Comparison of ENCODE assay signal across 31 cellular contexts in the genomic region with DNA sequence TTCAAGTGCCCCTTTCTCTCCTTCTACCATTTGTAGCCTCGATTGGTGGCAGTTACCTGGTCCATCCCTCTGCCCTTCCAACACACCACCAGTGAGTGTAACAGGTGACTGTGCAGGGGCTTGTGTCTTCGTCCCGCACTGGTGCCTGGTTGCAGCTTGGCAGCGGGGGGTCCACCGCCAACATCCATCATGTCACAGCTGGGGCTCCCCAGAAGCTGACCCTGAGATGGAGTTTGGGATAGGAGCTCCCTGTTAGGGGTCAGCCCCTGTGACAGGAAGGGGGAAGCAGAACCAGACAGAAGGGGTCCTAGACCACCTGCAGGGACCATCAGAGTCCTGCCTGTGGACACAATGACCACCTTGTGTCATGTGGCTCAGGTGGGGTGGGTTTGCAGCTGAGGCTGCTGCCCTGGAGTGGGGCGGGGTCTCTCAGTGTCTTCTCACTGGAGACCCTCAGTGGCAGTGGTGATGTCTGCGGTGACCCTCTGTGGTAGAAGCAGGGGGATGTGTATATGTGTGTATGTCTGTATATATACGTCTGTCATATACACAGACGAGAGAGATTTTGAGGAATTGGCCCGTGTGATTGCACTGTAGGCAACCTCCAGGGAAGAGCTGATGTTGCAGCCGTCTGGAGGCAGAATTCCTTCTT. TPM values are rescaled to one million over a fixed set of nuclear protein-coding genes. Genes with fewer than 3 reads are reported as not detected.
DNase-seq lines count a peak whose midpoint lies in the region; ATAC-seq, FAIRE-seq and TF ChIP-seq lines count a peak whose summit lies in the region.
"Had no signal": no experiment of that assay in that cellular context is flagged by ENCODE, and none has a peak within 500 bp of the region (broad histone marks: within the 10 kb centered on the region; RNA-seq: fewer than 3 reads in every experiment).

No MANE protein-coding gene starts in this region.

- TF ChIP-seq CTCF in kidney (IDR thresholded peaks at IDR 0.05; ENCODE audit: borderline replicate concordance, extremely low read depth, insufficient read depth) (no peak), spleen (IDR thresholded peaks at IDR 0.05 in 8 of 11, conservative IDR thresholded peaks at IDR 0.05 in 3 of 11) (no peak)
- TF ChIP-seq CTCF in CD8-positive, alpha-beta T cell (IDR thresholded peaks at IDR 0.05) = no peak

- intact Hi-C loops in right cardiac atrium (cut with DNase I) = no loop called here
- intact Hi-C loops in left cardiac atrium (cut with DNase I) = no loop called here
- intact Hi-C loops in kidney (cut with DNase I) = no loop called here
- intact Hi-C loops in spleen (cut with DNase I; ENCODE audit: low total_unique reads) = no loop called here
- intact Hi-C loops in CD8-positive, alpha-beta T cell (cut with DNase I, micrococcal nuclease) = loop anchor here in 1 of 2 experiments (10.0 kb wide), 1 partner anchor 613 kb away; a partner anchor contains a TSS

- WGBS in right cardiac atrium = 85% methylated on average over 11 of the region's 11 CpGs
- WGBS in spleen, 5 donors = 84 to 90% (median 87%) methylated on average over 11 of the region's 11 CpGs

- no peaks in the 10 kb centered on the region for H3K27me3 Mint-ChIP-seq in activated naive CD8-positive, alpha-beta T cell treated with anti-CD3 and anti-CD28 coated beads, Interleukin-2, amount 50 U/mL, for 24 hours
- H3K27me3 Mint-ChIP-seq in CD8-positive, alpha-beta T cell (ENCODE audit: low read depth) = no peaks in the 10 kb centered on the region

- peak in 2 of 3 donors; percentile 22 to 47 for DNase-seq in right cardiac atrium
- DNase-seq in left cardiac atrium = no peak
- DNase-seq in activated naive CD8-positive, alpha-beta T cell treated with anti-CD3 and anti-CD28 coated beads, Interleukin-2, amount 50 U/mL, for 24 hours = no peak
- DNase-seq in kidney = peak; percentile 64
- peak; percentile 70 for DNase-seq in spleen
- DNase-seq in CD8-positive, alpha-beta T cell = no peak
- no peak for DNase-seq in GDM1 (lab: John Stamatoyannopoulos, UW)
- DNase-seq: activated gamma-delta T cell treated with Interleukin-2 at 50 U/mL for 16 hours; DMS 273 treated with DMSO at 0.1 percent for 48 hours; esophagus squamous epithelium; foreskin melanocyte; Karpas-422; left ventricle myocardium inferior; NCI-H446; NCI-H82; stimulated activated CD4-positive, alpha-beta T cell treated with anti-CD3 and anti-CD28 coated beads, Interleukin-15, amount 100 ng/mL, for 24 hours; stimulated activated naive CD4-positive, alpha-beta T cell treated with Interleukin-2 at 50 U/mL for 16 hours; T-cell had no signal

- H3K36me3 ChIP-seq in kidney (ENCODE audit: control insufficient read depth in 1 of 2, insufficient read depth in 2 of 2, low read length in 2 of 2) (no peaks in the 10 kb centered on the region), spleen (no peaks in the 10 kb centered on the region)
- H3K36me3 ChIP-seq in CD8-positive, alpha-beta T cell (ENCODE audit: insufficient read depth, low read length) = no peaks in the 10 kb centered on the region
- H3K36me3 ChIP-seq: breast epithelium, colonic mucosa, esophagus squamous epithelium, left ventricle myocardium inferior, thoracic aorta, vagina had no signal

- POLR2A ChIA-PET in CD8-positive, alpha-beta T cell (lab: Charles Lee) = no interaction called here

- H3K27me3 ChIP-seq in right cardiac atrium (ENCODE audit: control insufficient read depth, insufficient read depth) = no peaks in the 10 kb centered on the region
- H3K27me3 ChIP-seq in spleen (replicated peaks in 1 of 7) = peaks cover 0 to 7% (median 0%) of the 10 kb centered on the region in 7 donors
- H3K27me3 ChIP-seq in CD8-positive, alpha-beta T cell (ENCODE audit: insufficient read depth, low read length) = no peaks in the 10 kb centered on the region
- H3K27me3 ChIP-seq: breast epithelium, colonic mucosa, vagina had no signal

- ATAC-seq in right cardiac atrium (no peak), left cardiac atrium (no peak), HG03571 (IDR thresholded peaks at IDR 0.05; ENCODE audit: unreplicated experiment) (no peak)
- no peak for ATAC-seq in activated naive CD8-positive, alpha-beta T cell treated with anti-CD3 and anti-CD28 coated beads, Interleukin-2, amount 50 U/mL, for 24 hours
- no peak for ATAC-seq in CD8-positive, alpha-beta T cell
- ATAC-seq: activated CD4-positive, CD25-positive, alpha-beta regulatory T cell treated with anti-CD3 and anti-CD28 coated beads, Interleukin-2, amount 50 U/mL, for 24 hours; HepG2; sciatic nerve; T-cell had no signal

- no peaks in the 10 kb centered on the region for H3K9me3 Mint-ChIP-seq in activated naive CD8-positive, alpha-beta T cell treated with anti-CD3 and anti-CD28 coated beads, Interleukin-2, amount 50 U/mL, for 24 hours
- H3K9me3 Mint-ChIP-seq in CD8-positive, alpha-beta T cell = no peaks in the 10 kb centered on the region
- H3K9me3 Mint-ChIP-seq: CD4-positive, alpha-beta memory T cell; T-cell had no signal

- H3K4me3 ChIP-seq in right cardiac atrium (ENCODE audit: low read length) = no peak overlapping the region
- H3K4me3 ChIP-seq in kidney (ENCODE audit: low read length in 2 of 2) = no peak overlapping the region
- H3K4me3 ChIP-seq in spleen = no peak overlapping the region
- no peak overlapping the region for H3K4me3 ChIP-seq in CD8-positive, alpha-beta T cell (ENCODE audit: low read depth, low read length)
- H3K4me3 ChIP-seq: breast epithelium, colonic mucosa, esophagus squamous epithelium, left ventricle myocardium inferior, thoracic aorta, vagina had no signal

- H3K36me3 Mint-ChIP-seq in activated naive CD8-positive, alpha-beta T cell treated with anti-CD3 and anti-CD28 coated beads, Interleukin-2, amount 50 U/mL, for 24 hours (ENCODE audit: low read depth) = no peaks in the 10 kb centered on the region
- H3K36me3 Mint-ChIP-seq in CD8-positive, alpha-beta T cell = no peaks in the 10 kb centered on the region
- H3K36me3 Mint-ChIP-seq: CD4-positive, alpha-beta memory T cell; T-cell had no signal

- H3K9ac ChIP-seq in kidney (ENCODE audit: low read length in 2 of 2) = no peak overlapping the region

- H3K9me3 ChIP-seq in right cardiac atrium (ENCODE audit: control insufficient read depth, low read length) (no peaks in the 10 kb centered on the region), kidney (ENCODE audit: control insufficient read depth in 1 of 2, low read length in 2 of 2) (no peaks in the 10 kb centered on the region), spleen (no peaks in the 10 kb centered on the region)
- no peaks in the 10 kb centered on the region for H3K9me3 ChIP-seq in CD8-positive, alpha-beta T cell (ENCODE audit: low read length)
- H3K9me3 ChIP-seq: breast epithelium, colonic mucosa, esophagus squamous epithelium, left ventricle myocardium inferior, thoracic aorta, vagina had no signal

- no peak for TF ChIP-seq POLR2A in spleen (IDR thresholded peaks at IDR 0.05)

- FAIRE-seq in kidney (lab: Jason Lieb, UNC) = no peak
- FAIRE-seq: GM12892, HepG2, TTC549 had no signal

- no peak overlapping the region for H3K27ac ChIP-seq in right cardiac atrium (ENCODE audit: low read length)
- H3K27ac ChIP-seq in kidney (ENCODE audit: low read depth in 2 of 2, low read length in 2 of 2) = no peak overlapping the region
- no peak overlapping the region for H3K27ac ChIP-seq in spleen
- H3K27ac ChIP-seq in CD8-positive, alpha-beta T cell (ENCODE audit: low read depth, low read length) = no peak overlapping the region
- H3K27ac ChIP-seq: breast epithelium, colonic mucosa, esophagus squamous epithelium, left ventricle myocardium inferior, thoracic aorta, vagina had no signal

- H3K4me1 ChIP-seq in right cardiac atrium (ENCODE audit: control insufficient read depth, insufficient read depth, low read length) = no peaks in the 10 kb centered on the region
- H3K4me1 ChIP-seq in kidney (ENCODE audit: control insufficient read depth in 1 of 2, insufficient read depth in 1 of 2, low read depth in 1 of 2, low read length in 2 of 2) = peaks cover 0 to 10% of the 10 kb centered on the region in 2 donors
- H3K4me1 ChIP-seq in spleen = peaks cover 8 to 33% (median 29%) of the 10 kb centered on the region in 6 donors
- peaks cover 10% of the 10 kb centered on the region for H3K4me1 ChIP-seq in CD8-positive, alpha-beta T cell (ENCODE audit: insufficient read depth, low read length)

- peak overlapping the region; percentile 24 for H3K4me3 Mint-ChIP-seq in activated naive CD8-positive, alpha-beta T cell treated with anti-CD3 and anti-CD28 coated beads, Interleukin-2, amount 50 U/mL, for 24 hours
- no peak overlapping the region for H3K4me3 Mint-ChIP-seq in CD8-positive, alpha-beta T cell

- CTCF ChIA-PET in CD8-positive, alpha-beta T cell (lab: Charles Lee) = no interaction called here

- peaks cover 11% of the 10 kb centered on the region for H3K4me1 Mint-ChIP-seq in activated naive CD8-positive, alpha-beta T cell treated with anti-CD3 and anti-CD28 coated beads, Interleukin-2, amount 50 U/mL, for 24 hours
- peaks cover 7% of the 10 kb centered on the region for H3K4me1 Mint-ChIP-seq in CD8-positive, alpha-beta T cell (ENCODE audit: low read depth)

- no peak overlapping the region for H3K27ac Mint-ChIP-seq in activated naive CD8-positive, alpha-beta T cell treated with anti-CD3 and anti-CD28 coated beads, Interleukin-2, amount 50 U/mL, for 24 hours
- no peak overlapping the region for H3K27ac Mint-ChIP-seq in CD8-positive, alpha-beta T cell

RNA-seq across cellular contexts. Expression of a gene that starts 3.5 kb away (rescaled TPM):
- total RNA-seq in right cardiac atrium = under 1 TPM in 2 of 4 donors, not detected in 2; 0.24 to 0.36 TPM
- 0.18 TPM for polyA plus RNA-seq in right cardiac atrium
- under 1 TPM in 1 of 2 donors, not detected in 1; 0.21 TPM for total RNA-seq in left cardiac atrium
- 0.13 TPM for total RNA-seq in kidney
- polyA plus RNA-seq in kidney (ENCODE audit: insufficient read depth, low read depth, low replicate concordance) = 1.2 TPM
- total RNA-seq in spleen = 1 to 10 TPM in 1 of 7 donors, under 1 TPM in 4, not detected in 2; 0.34 to 3.0 (median 0.66) TPM
- polyA plus RNA-seq in spleen = 1 to 10 TPM in 1 of 3 donors, under 1 TPM in 2; 0.58 to 1.8 (median 0.85) TPM
- 1 to 10 TPM; 1.0 to 1.2 TPM for total RNA-seq in CD8-positive, alpha-beta T cell
- total RNA-seq: left ventricle myocardium inferior, thoracic aorta had no signal
- polyA plus RNA-seq: CD4-positive, alpha-beta memory T cell; neural cell had no signal

RNA-seq across cellular contexts. Expression of a gene that starts 7.6 kb away (rescaled TPM):
- total RNA-seq in right cardiac atrium = under 1 TPM; 0.34 to 0.89 (median 0.59) TPM
- polyA plus RNA-seq in right cardiac atrium = 1.9 TPM
- under 1 TPM; 0.68 to 0.82 TPM for total RNA-seq in left cardiac atrium
- total RNA-seq in kidney = 0.50 TPM
- 5.1 TPM for polyA plus RNA-seq in kidney (ENCODE audit: insufficient read depth, low read depth, low replicate concordance)
- total RNA-seq in spleen = 1 to 10 TPM in 6 of 7 donors, not detected in 1; 1.1 to 4.7 (median 1.8) TPM
- 1 to 10 TPM in 1 of 3 donors, under 1 TPM in 2; 0.35 to 1.9 (median 0.64) TPM for polyA plus RNA-seq in spleen
- 1 to 10 TPM; 1.9 to 2.2 TPM for total RNA-seq in CD8-positive, alpha-beta T cell
- total RNA-seq: SK-MEL-5, thoracic aorta had no signal
- polyA plus RNA-seq: CD4-positive, alpha-beta memory T cell had no signal

RNA-seq across cellular contexts. Expression of a gene that starts 20.6 kb away (rescaled TPM):
- total RNA-seq in right cardiac atrium = 100 to 1,000 TPM; 152 to 205 (median 174) TPM
- polyA plus RNA-seq in right cardiac atrium = 73.7 TPM
- 100 to 1,000 TPM; 188 to 206 TPM for total RNA-seq in left cardiac atrium
- total RNA-seq in kidney = 347 TPM
- polyA plus RNA-seq in kidney (ENCODE audit: insufficient read depth, low read depth, low replicate concordance) = 144 TPM
- total RNA-seq in spleen = 100 to 1,000 TPM; 186 to 304 (median 273) TPM
- polyA plus RNA-seq in spleen = 100 to 1,000 TPM in 1 of 3 donors, 10 to 100 TPM in 2; 76.0 to 132 (median 95.5) TPM
- 100 to 1,000 TPM; 145 to 147 TPM for total RNA-seq in CD8-positive, alpha-beta T cell

Comparison
In these comparisons a context has a peak if more than half of its experiments do, and no peak if none do; other contexts are left out.
1. DNase-seq: peak in right cardiac atrium (2 of 3), kidney (single experiment) and spleen (single experiment); none in left cardiac atrium (single experiment), activated naive CD8-positive, alpha-beta T cell treated with anti-CD3 and anti-CD28 coated beads, Interleukin-2, amount 50 U/mL, for 24 hours (single experiment), CD8-positive, alpha-beta T cell (0 of 7) and GDM1 (single experiment).